15 cellular contexts compared by ENCODE assay signal in the genomic region with DNA sequence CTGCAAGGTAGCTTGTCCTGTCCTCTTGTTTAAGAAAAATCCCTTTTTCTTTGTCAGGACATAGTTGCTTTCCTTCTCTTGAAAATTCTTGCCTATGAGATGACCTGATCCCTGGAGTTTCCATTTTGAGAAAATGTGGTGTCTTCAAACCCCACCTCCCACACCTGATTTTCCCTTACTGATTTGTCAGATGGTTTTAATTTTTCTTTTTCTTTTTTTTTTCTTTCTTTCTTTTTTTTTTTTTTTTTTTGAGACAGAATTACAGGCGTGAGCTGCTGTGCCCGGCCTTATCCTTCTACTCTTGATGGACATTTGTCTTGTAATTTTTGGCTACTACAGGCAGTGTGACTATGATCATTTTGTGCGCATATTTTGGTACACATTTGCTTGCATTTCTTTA. TPM values are rescaled to one million over a fixed set of nuclear protein-coding genes. Genes with fewer than 3 reads are reported as not detected.
DNase-seq lines count a peak whose midpoint lies in the region; ATAC-seq and TF ChIP-seq lines count a peak whose summit lies in the region.
"Had no signal": no experiment of that assay in that cellular context is flagged by ENCODE, and none has a peak within 500 bp of the region (broad histone marks: within the 10 kb centered on the region; RNA-seq: fewer than 3 reads in every experiment).

No MANE protein-coding gene starts in this region.

- H3K27me3 Mint-ChIP-seq in CD8-positive, alpha-beta T cell (ENCODE audit: low read depth): no peaks in the 10 kb centered on the region
- H3K27me3 Mint-ChIP-seq: brain had no signal

- no peak overlapping the region for H3K27ac ChIP-seq in CD8-positive, alpha-beta T cell (ENCODE audit: low read depth, low read length)
- no peak overlapping the region for H3K27ac ChIP-seq in osteoblast (ENCODE audit: low read depth, low read length)

- peak overlapping the region; percentile 83 for H3K4me3 ChIP-seq in CD8-positive, alpha-beta T cell (ENCODE audit: low read depth, low read length)
- H3K4me3 ChIP-seq in Loucy (ENCODE audit: low read length, poor library complexity, severe bottlenecking): peak overlapping the region; percentile 83
- peak overlapping the region; percentile 78 for H3K4me3 ChIP-seq in endocrine pancreas (ENCODE audit: control insufficient read depth, insufficient read depth, low read length)
- peak overlapping the region; percentile 99 for H3K4me3 ChIP-seq in osteoblast (ENCODE audit: insufficient read depth, low read length)

- H3K27ac Mint-ChIP-seq in CD8-positive, alpha-beta T cell: no peak overlapping the region
- H3K27ac Mint-ChIP-seq: brain had no signal

- H3K9me3 Mint-ChIP-seq in CD8-positive, alpha-beta T cell: peaks cover 13% of the 10 kb centered on the region

- H3K4me2 ChIP-seq in Loucy (ENCODE audit: low read depth, low read length, poor library complexity, severe bottlenecking): peak overlapping the region; percentile 99
- H3K4me2 ChIP-seq in osteoblast (ENCODE audit: insufficient read depth, low read length): peak overlapping the region; percentile 99

- H3K79me2 ChIP-seq in Loucy (ENCODE audit: insufficient read depth, low read length): peaks cover 24% of the 10 kb centered on the region
- peaks cover 11% of the 10 kb centered on the region for H3K79me2 ChIP-seq in osteoblast (ENCODE audit: insufficient read depth, low read length)

- H2AFZ ChIP-seq in Loucy (ENCODE audit: low read length): no peak overlapping the region
- no peak overlapping the region for H2AFZ ChIP-seq in osteoblast (ENCODE audit: low read length)

- H3K4me3 Mint-ChIP-seq in CD8-positive, alpha-beta T cell: no peak overlapping the region

- no peak for TF ChIP-seq CTCF in CD8-positive, alpha-beta T cell (IDR thresholded peaks at IDR 0.05)
- TF ChIP-seq CTCF in Loucy (conservative IDR thresholded peaks at IDR 0.05; ENCODE audit: low read length) (no peak), osteoblast (IDR thresholded peaks at IDR 0.05; ENCODE audit: extremely low read depth, low read depth, low read length) (no peak)

- DNase-seq in CD8-positive, alpha-beta T cell: no peak
- DNase-seq in osteoblast (ENCODE audit: insufficient read length, low spot score, missing footprints): no peak
- DNase-seq in nucleus accumbens (lab: John Stamatoyannopoulos, UW): no peak
- no peak for DNase-seq in mucosa of gallbladder (ENCODE audit: low spot score)
- DNase-seq in NCI-H2227 treated with DMSO at 0.1 percent for 48 hours (lab: John Stamatoyannopoulos, UW): no peak
- DNase-seq: activated CD8-positive, alpha-beta memory T cell treated with anti-CD3 and anti-CD28 coated beads, Interleukin-2, amount 50 U/mL, for 48 hours; DMS153; left ventricle myocardium superior; NCI-H146; retina; uterus had no signal

- H3K9ac ChIP-seq in Loucy (ENCODE audit: low read depth, low read length, poor library complexity, severe bottlenecking) (peak overlapping the region; percentile 85), endocrine pancreas (ENCODE audit: control insufficient read depth, insufficient read depth, low read length) (no peak overlapping the region)

- no peak for ATAC-seq in CD8-positive, alpha-beta T cell
- ATAC-seq in GM18517 (IDR thresholded peaks at IDR 0.05; ENCODE audit: unreplicated experiment): no peak
- ATAC-seq: left ventricle myocardium superior had no signal

- H3K4me1 Mint-ChIP-seq in CD8-positive, alpha-beta T cell (ENCODE audit: low read depth): peaks cover 17% of the 10 kb centered on the region

- H3F3A ChIP-seq in Loucy (ENCODE audit: low read depth): no peaks in the 10 kb centered on the region

- no peaks in the 10 kb centered on the region for H3K27me3 ChIP-seq in CD8-positive, alpha-beta T cell (ENCODE audit: insufficient read depth, low read length)
- H3K27me3 ChIP-seq in Loucy (ENCODE audit: insufficient read depth, low read length, poor library complexity, severe bottlenecking): no peaks in the 10 kb centered on the region
- H3K27me3 ChIP-seq in endocrine pancreas (ENCODE audit: control insufficient read depth, insufficient read depth, low read length): no peaks in the 10 kb centered on the region
- no peaks in the 10 kb centered on the region for H3K27me3 ChIP-seq in osteoblast (ENCODE audit: insufficient read depth, low read length)
- H3K27me3 ChIP-seq: uterus had no signal

- H3K9me3 ChIP-seq in CD8-positive, alpha-beta T cell (ENCODE audit: low read length): no peaks in the 10 kb centered on the region
- no peaks in the 10 kb centered on the region for H3K9me3 ChIP-seq in Loucy (ENCODE audit: insufficient read depth, low read depth, low read length)
- no peaks in the 10 kb centered on the region for H3K9me3 ChIP-seq in endocrine pancreas (ENCODE audit: control insufficient read depth, low read length)
- no peaks in the 10 kb centered on the region for H3K9me3 ChIP-seq in osteoblast (ENCODE audit: low read depth, low read length)

- H3K9me2 ChIP-seq in Loucy (replicated peaks; ENCODE audit: low read depth, low read length): no peaks in the 10 kb centered on the region

- peaks cover 10% of the 10 kb centered on the region for H3K36me3 ChIP-seq in CD8-positive, alpha-beta T cell (ENCODE audit: insufficient read depth, low read length)
- H3K36me3 ChIP-seq in Loucy (ENCODE audit: insufficient read depth, low read length): peaks cover 5% of the 10 kb centered on the region; the same call in 1 of the 2 replicates
- no peaks in the 10 kb centered on the region for H3K36me3 ChIP-seq in endocrine pancreas (ENCODE audit: control insufficient read depth, insufficient read depth, low read length)
- no peaks in the 10 kb centered on the region for H3K36me3 ChIP-seq in osteoblast (ENCODE audit: insufficient read depth, low read length)
- H3K36me3 ChIP-seq: uterus had no signal

- intact Hi-C loops in CD8-positive, alpha-beta T cell (cut with DNase I, micrococcal nuclease): loop anchor here (1.0 to 5.0 kb wide), 6 partner anchors 121 to 711 kb away; a partner anchor contains a TSS

- H4K20me1 ChIP-seq in Loucy (ENCODE audit: insufficient read depth, low read length, poor library complexity, severe bottlenecking) (no peaks in the 10 kb centered on the region), osteoblast (ENCODE audit: insufficient read depth, low read length) (no peaks in the 10 kb centered on the region)

- H3K4me1 ChIP-seq in CD8-positive, alpha-beta T cell (ENCODE audit: insufficient read depth, low read length): peaks cover 14% of the 10 kb centered on the region
- peaks cover 7% of the 10 kb centered on the region for H3K4me1 ChIP-seq in Loucy (ENCODE audit: insufficient read depth, low read length, poor library complexity, severe bottlenecking)
- no peaks in the 10 kb centered on the region for H3K4me1 ChIP-seq in endocrine pancreas (ENCODE audit: control insufficient read depth, insufficient read depth, low read length)
- H3K4me1 ChIP-seq in osteoblast (ENCODE audit: insufficient read depth, low read length): peaks cover 9% of the 10 kb centered on the region

- peaks cover 40% of the 10 kb centered on the region for H3K36me3 Mint-ChIP-seq in CD8-positive, alpha-beta T cell

- POLR2A ChIA-PET in CD8-positive, alpha-beta T cell (lab: Charles Lee): interaction anchor here (0.7 to 5.7 kb wide), 2 partner anchors 14 to 35 kb away, joined by 5 to 80 read pairs; a partner anchor contains a TSS

- CTCF ChIA-PET in CD8-positive, alpha-beta T cell (lab: Charles Lee): no interaction called here

RNA-seq across cellular contexts. Expression of a gene that starts 1.2 kb away (rescaled TPM):
- 1 to 10 TPM; 7.8 to 8.0 TPM for total RNA-seq in CD8-positive, alpha-beta T cell
- total RNA-seq in osteoblast: 4.7 and 5.3 TPM in 2 replicates
- total RNA-seq in mucosa of gallbladder: 8.2 TPM

RNA-seq across cellular contexts. Expression of a gene that starts 13.7 kb away (rescaled TPM):
- 1 to 10 TPM; 2.1 to 3.6 TPM for total RNA-seq in CD8-positive, alpha-beta T cell
- 6.9 and 8.3 TPM in 2 replicates for total RNA-seq in osteoblast
- total RNA-seq in mucosa of gallbladder: 8.7 TPM
